9 cellular contexts compared by ENCODE assay signal in genomic region chr1:51313268-51313852, GRCh38. TPM values are rescaled to one million over a fixed set of nuclear protein-coding genes. Genes with fewer than 3 reads are reported as not detected.
DNase-seq lines count a peak whose midpoint lies in the region; FAIRE-seq and TF ChIP-seq lines count a peak whose summit lies in the region.
"Had no signal": no experiment of that assay in that cellular context is flagged by ENCODE, and none has a peak within 500 bp of the region (broad histone marks: within the 10 kb centered on the region; RNA-seq: fewer than 3 reads in every experiment).

No MANE protein-coding gene starts in this region.

- H3K79me2 ChIP-seq in DOHH2 (ENCODE audit: control insufficient read depth, low read length), result no peaks in the 10 kb centered on the region
- no peaks in the 10 kb centered on the region for H3K79me2 ChIP-seq in Loucy (ENCODE audit: insufficient read depth, low read length)

- peak overlapping the region; percentile 12 for H2AK5ac ChIP-seq in mesenchymal stem cell (ENCODE audit: low read length, severe bottlenecking)

- no peaks in the 10 kb centered on the region for H3K9me3 Mint-ChIP-seq in chondrocyte (ENCODE audit: low read depth)

- H3K79me1 ChIP-seq in mesenchymal stem cell (replicated peaks; ENCODE audit: low read length, poor library complexity, severe bottlenecking), result no peaks in the 10 kb centered on the region

- peak overlapping the region; percentile 35 for H2BK15ac ChIP-seq in mesenchymal stem cell (ENCODE audit: low read depth, poor library complexity, severe bottlenecking)

- H4K20me1 ChIP-seq in DOHH2 (ENCODE audit: control insufficient read depth, insufficient read depth, low read depth, low read length) (no peaks in the 10 kb centered on the region), Loucy (ENCODE audit: insufficient read depth, low read length, poor library complexity, severe bottlenecking) (no peaks in the 10 kb centered on the region)

- H2BK120ac ChIP-seq in mesenchymal stem cell (ENCODE audit: low read depth, low read length), result no peak overlapping the region

- H2AFZ ChIP-seq in Loucy (ENCODE audit: low read length) (0 out of 2 replicates have a peak overlapping the region, but pooled peaks have one; percentile 36), mesenchymal stem cell (ENCODE audit: low read depth, low read length) (peak overlapping the region; percentile 20)

- no peaks in the 10 kb centered on the region for H3K36me3 Mint-ChIP-seq in chondrocyte (ENCODE audit: low read depth)

- WGBS in mesenchymal stem cell, result 94% methylated on average over 5 of the region's 5 CpGs

- H4K8ac ChIP-seq in mesenchymal stem cell (ENCODE audit: low read length), result peak overlapping the region; percentile 47

- H3K36me3 ChIP-seq in DOHH2 (ENCODE audit: control insufficient read depth, low read length), result no peaks in the 10 kb centered on the region
- H3K36me3 ChIP-seq in Loucy (ENCODE audit: insufficient read depth, low read length), result no peaks in the 10 kb centered on the region
- no peaks in the 10 kb centered on the region for H3K36me3 ChIP-seq in mesenchymal stem cell (ENCODE audit: control insufficient read depth in 1 of 2, insufficient read depth in 2 of 2, low read depth in 1 of 2, low read length in 2 of 2)
- H3K36me3 ChIP-seq: esophagus muscularis mucosa had no signal

- TF ChIP-seq CTCF in DOHH2 (IDR thresholded peaks at IDR 0.05; ENCODE audit: low read depth, low read length, poor library complexity, severe bottlenecking) (peak; percentile 23), Loucy (conservative IDR thresholded peaks at IDR 0.05; ENCODE audit: low read length) (peak; percentile 57), chondrocyte (IDR thresholded peaks at IDR 0.05) (peak; percentile 51)

- H2BK5ac ChIP-seq in mesenchymal stem cell (ENCODE audit: low read depth, low read length, poor library complexity, severe bottlenecking), result no peak overlapping the region

- H3F3A ChIP-seq in DOHH2 (ENCODE audit: control insufficient read depth, insufficient read depth) (no peaks in the 10 kb centered on the region), Loucy (ENCODE audit: low read depth) (no peaks in the 10 kb centered on the region)

- peak overlapping the region in 1 of 2 experiments; percentile 67 for H2BK12ac ChIP-seq in mesenchymal stem cell (ENCODE audit: low read length in 2 of 2)

- peaks cover 26% of the 10 kb centered on the region for H3K4me1 Mint-ChIP-seq in chondrocyte (ENCODE audit: low read depth)

- H3K23ac ChIP-seq in mesenchymal stem cell (ENCODE audit: low read length in 2 of 2), result no peak overlapping the region

- H3K4me3 ChIP-seq in DOHH2 (ENCODE audit: low read length) (no peak overlapping the region), Loucy (ENCODE audit: low read length, poor library complexity, severe bottlenecking) (no peak overlapping the region), mesenchymal stem cell (ENCODE audit: insufficient read depth in 1 of 2, low read depth in 1 of 2, low read length in 2 of 2) (no peak overlapping the region)
- H3K4me3 ChIP-seq: esophagus muscularis mucosa had no signal

- H3K9me2 ChIP-seq in DOHH2 (replicated peaks; ENCODE audit: control insufficient read depth, low read length) (no peaks in the 10 kb centered on the region), Loucy (replicated peaks; ENCODE audit: low read depth, low read length) (no peaks in the 10 kb centered on the region)

- H3K27ac Mint-ChIP-seq in chondrocyte (ENCODE audit: unreplicated experiment), result peak overlapping the region; percentile 46

- TF ChIP-seq POLR2A in GM12891 (IDR thresholded peaks at IDR 0.05; ENCODE audit: low read depth, low read length), result no peak

- peak overlapping the region; percentile 43 for H3K9ac ChIP-seq in Loucy (ENCODE audit: low read depth, low read length, poor library complexity, severe bottlenecking)
- peak overlapping the region; percentile 72 for H3K9ac ChIP-seq in mesenchymal stem cell (ENCODE audit: low read length)

- H3K4me1 ChIP-seq in DOHH2 (ENCODE audit: control insufficient read depth, low read length), result 0 out of 2 replicates have a peak, but pooled peaks cover 3% of the 10 kb centered on the region
- peaks cover 46% of the 10 kb centered on the region for H3K4me1 ChIP-seq in Loucy (ENCODE audit: insufficient read depth, low read length, poor library complexity, severe bottlenecking)
- peaks cover 51% of the 10 kb centered on the region for H3K4me1 ChIP-seq in mesenchymal stem cell (ENCODE audit: control insufficient read depth, insufficient read depth, low read depth, low read length)

- H3K27me3 Mint-ChIP-seq in chondrocyte (ENCODE audit: low read depth), result no peaks in the 10 kb centered on the region

- H3K4me2 ChIP-seq in DOHH2 (ENCODE audit: low read length) (no peak overlapping the region), Loucy (ENCODE audit: low read depth, low read length, poor library complexity, severe bottlenecking) (no peak overlapping the region), mesenchymal stem cell (ENCODE audit: low read length, poor library complexity, severe bottlenecking) (no peak overlapping the region)

- H3K4ac ChIP-seq in mesenchymal stem cell (ENCODE audit: low read depth in 1 of 2, low read length in 2 of 2), result peak overlapping the region in 1 of 2 experiments; percentile 83

- FAIRE-seq in GM12891 (lab: Jason Lieb, UNC), result no peak

- no peak overlapping the region for H3K14ac ChIP-seq in mesenchymal stem cell (ENCODE audit: low read length in 2 of 2)

- H4K91ac ChIP-seq in mesenchymal stem cell (ENCODE audit: low read length), result no peak overlapping the region

- in situ Hi-C loops in KBM-7 (cut with MboI; ENCODE audit: low pct_unique_long_range_greater_than_20kb, low sequenced_read_pairs), result no loop called here

- DNase-seq in chondrocyte (ENCODE audit: low spot score), result peak; percentile 50
- DNase-seq in mesenchymal stem cell, result no peak
- DNase-seq in NCI-H2107 treated with DMSO at 0.1 percent for 48 hours (lab: John Stamatoyannopoulos, UW; ENCODE audit: unreplicated experiment), result no peak
- no peak for DNase-seq in T-helper 2 cell
- DNase-seq in KBM-7, result no peak
- DNase-seq in GM12891 (ENCODE audit: insufficient read length, low spot score), result no peak

- H3K27me3 ChIP-seq in DOHH2 (ENCODE audit: control insufficient read depth, low read length) (0 out of 2 replicates have a peak, but pooled peaks cover 3% of the 10 kb centered on the region), Loucy (ENCODE audit: insufficient read depth, low read length, poor library complexity, severe bottlenecking) (no peaks in the 10 kb centered on the region), mesenchymal stem cell (ENCODE audit: control insufficient read depth in 1 of 2, insufficient read depth in 1 of 2, low read length in 2 of 2) (no peaks in the 10 kb centered on the region)
- H3K27me3 ChIP-seq: esophagus muscularis mucosa had no signal

- peak overlapping the region in 1 of 2 experiments; percentile 1 for H3K18ac ChIP-seq in mesenchymal stem cell (ENCODE audit: low read depth in 1 of 2, low read length in 2 of 2)

- H3K27ac ChIP-seq in DOHH2 (ENCODE audit: low read depth, low read length), result no peak overlapping the region
- no peak overlapping the region for H3K27ac ChIP-seq in mesenchymal stem cell (ENCODE audit: low read length, poor library complexity, severe bottlenecking)
- H3K27ac ChIP-seq: esophagus muscularis mucosa had no signal

- no peak overlapping the region for H3K4me3 Mint-ChIP-seq in chondrocyte (ENCODE audit: unreplicated experiment)

- H3K9me3 ChIP-seq in DOHH2 (ENCODE audit: control insufficient read depth, insufficient read depth, low read length) (no peaks in the 10 kb centered on the region), Loucy (ENCODE audit: insufficient read depth, low read depth, low read length) (no peaks in the 10 kb centered on the region), mesenchymal stem cell (ENCODE audit: control insufficient read depth, low read length) (no peaks in the 10 kb centered on the region)
- H3K9me3 ChIP-seq: esophagus muscularis mucosa had no signal

TF ChIP-seq in GM12891, 5 proteins besides CTCF, POLR2A, EP300 and RAD21:
- no peak for TF ChIP-seq TAF1 (IDR thresholded peaks at IDR 0.05; ENCODE audit: low read depth, low read length)
- TF ChIP-seq POLR2AphosphoS5 (IDR thresholded peaks at IDR 0.05; ENCODE audit: low read depth, low read length), result no peak
- TF ChIP-seq POU2F2 (IDR thresholded peaks at IDR 0.05; ENCODE audit: low read depth, low read length), result no peak
- TF ChIP-seq SPI1 (IDR thresholded peaks at IDR 0.05; ENCODE audit: low read depth, low read length), result no peak
- no peak for TF ChIP-seq PAX5 (IDR thresholded peaks at IDR 0.05; ENCODE audit: insufficient read depth, low read length, severe bottlenecking)

RNA-seq across cellular contexts. Expression of gene TTC39A, which starts 17.0 kb away (rescaled TPM):
- 1.4 to 4.0 TPM (median 2.3 TPM) in 3 replicates for total RNA-seq in chondrocyte
- 2.3 TPM for polyA plus RNA-seq in mesenchymal stem cell (2013, experiment 1 of 2)
- 2.4 TPM for polyA plus RNA-seq in mesenchymal stem cell (2013, experiment 2 of 2)
- 1.6 TPM for polyA plus RNA-seq in GM12891 (2012; ENCODE audit: low read depth, missing spikeins)
